Comparison of ENCODE assay signal across 22 cellular contexts in genomic region chr14:67133595-67134441, GRCh38. TPM values are rescaled to one million over a fixed set of nuclear protein-coding genes. Genes with fewer than 3 reads are reported as not detected.
DNase-seq lines count a peak whose midpoint lies in the region; ATAC-seq, FAIRE-seq and TF ChIP-seq lines count a peak whose summit lies in the region.
"Had no signal": no experiment of that assay in that cellular context is flagged by ENCODE, and none has a peak within 500 bp of the region (broad histone marks: within the 10 kb centered on the region; RNA-seq: fewer than 3 reads in every experiment).

No MANE protein-coding gene starts in this region.

- H2AFZ ChIP-seq in endothelial cell of umbilical vein (ENCODE audit: low read depth, low read length) = no peak overlapping the region

- H3K4me2 ChIP-seq in endothelial cell of umbilical vein (ENCODE audit: insufficient read depth, low read length) = no peak overlapping the region

- H3K79me2 ChIP-seq in endothelial cell of umbilical vein (ENCODE audit: control insufficient read depth, insufficient read depth, low read length) = no peaks in the 10 kb centered on the region

- no peak overlapping the region for H3K4me3 ChIP-seq in endothelial cell of umbilical vein (replicated peaks in 1 of 3; ENCODE audit: insufficient read depth in 1 of 3, low read depth in 1 of 3, low read length in 3 of 3)
- H3K4me3 ChIP-seq: body of pancreas, left ventricle myocardium inferior, tibial nerve had no signal

- peak overlapping the region; percentile 83 for H3K27ac Mint-ChIP-seq in activated naive CD4-positive, alpha-beta T cell treated with anti-CD3 and anti-CD28 coated beads for 36 hours
- H3K27ac Mint-ChIP-seq in WTC11 = no peak overlapping the region; the same call in 1 of the 2 replicates
- H3K27ac Mint-ChIP-seq: CD4-positive, alpha-beta T cell had no signal

- CTCF ChIA-PET in activated naive CD4-positive, alpha-beta T cell treated with anti-CD3 and anti-CD28 coated beads for 36 hours (lab: Charles Lee) = interaction anchor here (0.6 to 2.2 kb wide), 3 partner anchors 10 to 627 kb away, joined by 3 to 8 read pairs (median 3); no protein-coding TSS in a partner anchor
- CTCF ChIA-PET in WTC11 (lab: Charles Lee) (interaction anchor here (1.3 kb wide), 1 partner anchor 201 kb away, joined by 3 read pairs; no protein-coding TSS in a partner anchor), endothelial cell of umbilical vein (lab: Charles Lee) (no interaction called here)

- H4K20me1 ChIP-seq in endothelial cell of umbilical vein (replicated peaks; ENCODE audit: control insufficient read depth, extremely low read depth, insufficient read depth, low read length) = no peaks in the 10 kb centered on the region

- intact Hi-C loops in activated naive CD4-positive, alpha-beta T cell treated with anti-CD3 and anti-CD28 coated beads for 36 hours (cut with micrococcal nuclease) = loop anchor here (2.0 to 10.0 kb wide), 5 partner anchors 509 to 1429 kb away; no protein-coding TSS in a partner anchor
- intact Hi-C loops in endothelial cell of umbilical vein (cut with micrococcal nuclease) = no loop called here

- dilution Hi-C loops in endothelial cell of umbilical vein (cut with MboI; ENCODE audit: extremely low pct_ligation_motif_present, low sequenced_read_pairs) = no loop called here

- POLR2A ChIA-PET in WTC11 (lab: Charles Lee) = no interaction called here
- POLR2A ChIA-PET in endothelial cell of umbilical vein (lab: Charles Lee) = no interaction called here

- no peaks in the 10 kb centered on the region for H3K36me3 ChIP-seq in endothelial cell of umbilical vein (ENCODE audit: control insufficient read depth in 2 of 2, extremely low read depth in 1 of 2, insufficient read depth in 2 of 2, low read length in 2 of 2)

- H3K27me3 ChIP-seq in endothelial cell of umbilical vein (ENCODE audit: control insufficient read depth in 2 of 2, insufficient read depth in 2 of 2, low read length in 2 of 2) = no peaks in the 10 kb centered on the region
- H3K27me3 ChIP-seq: body of pancreas, tibial nerve had no signal

- TF ChIP-seq POLR2A in endothelial cell of umbilical vein (IDR thresholded peaks at IDR 0.05; ENCODE audit: low read depth, low read length) = no peak

- ATAC-seq in WTC11 (peak; percentile 53), HG03442 (IDR thresholded peaks at IDR 0.05; ENCODE audit: unreplicated experiment) (no peak), GM21423 (IDR thresholded peaks at IDR 0.05; ENCODE audit: unreplicated experiment) (no peak)
- ATAC-seq: body of pancreas, HepG2 had no signal

- no TSS peak for BruUV-seq in endothelial cell of umbilical vein (replicated peaks; lab: Mats Ljungman, UMichigan)

- H3K4me3 Mint-ChIP-seq in activated naive CD4-positive, alpha-beta T cell treated with anti-CD3 and anti-CD28 coated beads for 36 hours = no peak overlapping the region
- H3K4me3 Mint-ChIP-seq in WTC11 = no peak overlapping the region
- H3K4me3 Mint-ChIP-seq: CD4-positive, alpha-beta T cell had no signal

- no peaks in the 10 kb centered on the region for H3K9me3 ChIP-seq in endothelial cell of umbilical vein (replicated peaks; ENCODE audit: control insufficient read depth, insufficient read depth, low read length)
- H3K9me3 ChIP-seq: body of pancreas, left ventricle myocardium inferior, tibial nerve had no signal

- peak; percentile 21 for FAIRE-seq in endothelial cell of umbilical vein (lab: Jason Lieb, UNC)
- FAIRE-seq: colon, HepG2, TTC549 had no signal

- peaks cover 17% of the 10 kb centered on the region for H3K36me3 Mint-ChIP-seq in activated naive CD4-positive, alpha-beta T cell treated with anti-CD3 and anti-CD28 coated beads for 36 hours (ENCODE audit: low read depth)
- H3K36me3 Mint-ChIP-seq in WTC11 = no peaks in the 10 kb centered on the region

- H3K27me3 Mint-ChIP-seq in activated naive CD4-positive, alpha-beta T cell treated with anti-CD3 and anti-CD28 coated beads for 36 hours (ENCODE audit: low read depth) = no peaks in the 10 kb centered on the region
- H3K27me3 Mint-ChIP-seq in WTC11 (ENCODE audit: low read depth) = no peaks in the 10 kb centered on the region
- H3K27me3 Mint-ChIP-seq: CD4-positive, alpha-beta T cell had no signal

- H3K9ac ChIP-seq in endothelial cell of umbilical vein (replicated peaks; ENCODE audit: extremely low read depth, insufficient read depth, low read length) = no peak overlapping the region

- TF ChIP-seq CTCF in WTC11 (IDR thresholded peaks at IDR 0.05) (no peak), endothelial cell of umbilical vein (IDR thresholded peaks at IDR 0.05; ENCODE audit: extremely low read depth in 1 of 2, insufficient read depth in 1 of 2, low read depth in 1 of 2, low read length in 2 of 2) (no peak)

- no peaks in the 10 kb centered on the region for H3K9me1 ChIP-seq in endothelial cell of umbilical vein (replicated peaks; ENCODE audit: control insufficient read depth, extremely low read depth, insufficient read depth, low read length)

- no peak for DNase-seq in activated naive CD4-positive, alpha-beta T cell treated with anti-CD3 and anti-CD28 coated beads for 36 hours
- DNase-seq in activated naive CD4-positive, alpha-beta T cell treated with anti-CD3 and anti-CD28 coated beads, Interleukin-2, amount 50 U/mL, for 16 hours = no peak
- DNase-seq in WTC11 (ENCODE audit: low spot score) (no peak), endothelial cell of umbilical vein (ENCODE audit: low read depth, low spot score) (peak; percentile 56), ureter (ENCODE audit: low spot score) (no peak), SHP77 treated with DMSO at 0.1 percent for 48 hours (lab: John Stamatoyannopoulos, UW) (no peak)
- DNase-seq: activated gamma-delta T cell; body of pancreas; CD4-positive, alpha-beta T cell; DMS79; left ventricle myocardium inferior; NCI-H1930; NCI-H446 had no signal

- no peaks in the 10 kb centered on the region for H3K4me1 ChIP-seq in endothelial cell of umbilical vein (ENCODE audit: control insufficient read depth, extremely low read depth, insufficient read depth, low read length)
- H3K4me1 ChIP-seq: body of pancreas, left ventricle myocardium inferior, tibial nerve had no signal

- peaks cover 4% of the 10 kb centered on the region for H3K9me3 Mint-ChIP-seq in activated naive CD4-positive, alpha-beta T cell treated with anti-CD3 and anti-CD28 coated beads for 36 hours
- no peaks in the 10 kb centered on the region for H3K9me3 Mint-ChIP-seq in WTC11

- no peak overlapping the region for H3K27ac ChIP-seq in endothelial cell of umbilical vein (ENCODE audit: insufficient read depth, low read depth, low read length)
- H3K27ac ChIP-seq: body of pancreas, epithelial cell of prostate, left ventricle myocardium inferior, tibial nerve had no signal

- peaks cover 38% of the 10 kb centered on the region for H3K4me1 Mint-ChIP-seq in activated naive CD4-positive, alpha-beta T cell treated with anti-CD3 and anti-CD28 coated beads for 36 hours (ENCODE audit: low read depth)
- H3K4me1 Mint-ChIP-seq in WTC11 = no peaks in the 10 kb centered on the region; the same call in 1 of the 2 replicates

TF ChIP-seq in WTC11, 78 proteins besides CTCF, POLR2A, EP300 and RAD21:
- TF ChIP-seq CREB1 (CRISPR knock-in tag; IDR thresholded peaks at IDR 0.05) (no peak), ZNF263 (CRISPR knock-in tag; IDR thresholded peaks at IDR 0.05; ENCODE audit: low read depth) (no peak), ZNF138 (CRISPR knock-in tag; conservative IDR thresholded peaks at IDR 0.05) (no peak), NR3C1 (CRISPR knock-in tag; conservative IDR thresholded peaks at IDR 0.05; ENCODE audit: low read depth) (no peak), FOXP1 (CRISPR knock-in tag; IDR thresholded peaks at IDR 0.05; ENCODE audit: borderline replicate concordance) (no peak)

TF ChIP-seq in endothelial cell of umbilical vein, 7 proteins besides CTCF, POLR2A, EP300 and RAD21:
- TF ChIP-seq FOS (IDR thresholded peaks at IDR 0.05; ENCODE audit: borderline replicate concordance, insufficient read depth, low read length) (no peak), MYC (IDR thresholded peaks at IDR 0.05; ENCODE audit: low read depth, low read length) (no peak), EZH2 (IDR thresholded peaks at IDR 0.05; ENCODE audit: borderline replicate concordance, low read depth, low read length, severe bottlenecking) (no peak), POLR2AphosphoS5 (IDR thresholded peaks at IDR 0.05; ENCODE audit: insufficient read depth, low read depth, low read length) (no peak), MAX (IDR thresholded peaks at IDR 0.05; ENCODE audit: insufficient read depth, insufficient read length) (no peak), JUN (IDR thresholded peaks at IDR 0.05; ENCODE audit: borderline replicate concordance, insufficient read depth, insufficient read length, low read depth) (no peak), GATA2 (IDR thresholded peaks at IDR 0.05; ENCODE audit: insufficient read depth, insufficient read length, low read depth, low read length) (no peak)
TF ChIP-seq in endothelial cell of umbilical vein: peak in this region for 0.

RNA-seq across cellular contexts. Expression of gene GARIN2, which starts 55.4 kb away (rescaled TPM):
- not detected for total RNA-seq in activated naive CD4-positive, alpha-beta T cell treated with anti-CD3 and anti-CD28 coated beads for 36 hours
- not detected in 3 replicates for total RNA-seq in WTC11 (2021)
- total RNA-seq in endothelial cell of umbilical vein = not detected in 2 replicates
- polyA plus RNA-seq in endothelial cell of umbilical vein = 0.06 TPM in 1 of 2 replicates, not detected in the other
- polyA plus RNA-seq in endothelial cell of umbilical vein (2011; cell fraction: cytosol; rRNA removed) = not detected in 2 replicates
- polyA plus RNA-seq in endothelial cell of umbilical vein (2011; cell fraction: nucleus; rRNA removed) = 0.11 TPM in 2 replicates
- not detected in 2 replicates for polyA plus RNA-seq in endothelial cell of umbilical vein (2012)
- polyA minus RNA-seq in endothelial cell of umbilical vein = not detected in 2 replicates
- polyA minus RNA-seq in endothelial cell of umbilical vein (2011; cell fraction: cytosol; rRNA and poly(A)+ RNA removed) = not detected
- polyA minus RNA-seq in endothelial cell of umbilical vein (2011; cell fraction: nucleus; rRNA and poly(A)+ RNA removed) = not detected in 2 replicates
- total RNA-seq in ureter = 0.49 TPM
- total RNA-seq: body of pancreas; CD4-positive, alpha-beta T cell; glomerular endothelial cell; left ventricle myocardium inferior; tibial nerve had no signal
- polyA plus RNA-seq: AG04450, HepG2 had no signal
